In the genomic region with DNA sequence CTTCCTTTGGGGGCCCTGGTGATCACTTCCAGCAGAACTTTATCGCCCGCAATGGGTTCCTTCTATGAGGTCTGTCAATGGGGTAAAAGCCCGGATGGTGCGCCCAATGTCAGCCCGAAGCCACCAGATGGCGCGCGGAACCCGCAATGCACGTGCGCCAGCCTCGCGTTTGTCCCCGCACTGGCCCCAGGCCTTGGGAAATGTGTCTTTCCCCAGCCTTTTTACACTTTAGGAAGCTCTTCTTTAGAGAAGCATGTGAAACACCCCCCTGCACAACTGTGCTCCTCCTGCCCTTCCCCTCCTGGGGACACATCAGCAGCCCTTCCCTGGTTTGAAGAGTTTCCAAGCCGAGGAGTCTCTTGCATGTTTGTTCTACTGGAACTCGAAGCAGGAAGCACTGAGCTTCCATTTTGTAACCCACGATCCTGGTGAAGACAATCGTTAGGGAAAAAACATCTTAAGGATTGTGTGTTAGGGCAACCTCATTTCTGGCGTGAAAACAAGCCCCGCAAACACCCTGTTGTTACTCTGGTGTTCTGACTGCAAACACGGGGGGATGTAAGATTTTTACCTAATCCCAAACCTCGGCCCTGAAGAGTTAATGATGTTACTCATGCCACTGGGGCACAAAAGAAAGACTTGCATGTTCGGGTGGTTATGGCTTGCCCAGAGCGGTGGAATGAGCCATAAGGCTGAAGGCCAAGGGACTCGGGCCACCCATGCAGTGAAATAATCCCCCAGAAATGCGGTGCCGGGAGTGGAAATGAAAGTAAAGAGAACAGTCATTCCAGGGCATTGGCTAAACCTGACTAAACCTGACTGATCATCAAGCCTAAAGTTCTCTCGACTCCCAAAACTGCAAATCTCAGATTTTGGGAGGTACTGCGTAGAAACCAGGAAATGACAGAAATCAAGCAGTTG, we compare ENCODE assay signal across 1 cellular context.
TF ChIP-seq lines count a peak whose summit lies in the region.

No MANE protein-coding gene starts in this region.

TF ChIP-seq in A549, 52 proteins besides CTCF, POLR2A, EP300 and RAD21 (continued from another document):
- TF ChIP-seq, protein P1, sequence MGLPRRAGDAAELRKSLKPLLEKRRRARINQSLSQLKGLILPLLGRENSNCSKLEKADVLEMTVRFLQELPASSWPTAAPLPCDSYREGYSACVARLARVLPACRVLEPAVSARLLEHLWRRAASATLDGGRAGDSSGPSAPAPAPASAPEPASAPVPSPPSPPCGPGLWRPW (IDR thresholded peaks at IDR 0.05), result no peak
- TF ChIP-seq CHD4 (IDR thresholded peaks at IDR 0.05; ENCODE audit: borderline replicate concordance) (no peak), FOXS1 (CRISPR knock-in tag; IDR thresholded peaks at IDR 0.05) (peak; percentile 83), HOXA7 (CRISPR knock-in tag; IDR thresholded peaks at IDR 0.05) (no peak), NR3C1 (IDR thresholded peaks at IDR 0.05) (no peak), BHLHE40 (IDR thresholded peaks at IDR 0.05; ENCODE audit: low read depth, low read length) (peak; percentile 63; the same call in 1 of the 2 replicates), CHD2 (IDR thresholded peaks at IDR 0.05; ENCODE audit: low read length, partially characterized antibody) (no peak), HOXB5 (CRISPR knock-in tag; IDR thresholded peaks at IDR 0.05) (peak; percentile 89), TP53 (CRISPR knock-in tag; IDR thresholded peaks at IDR 0.05) (peak; percentile 77; the same call in 1 of the 2 replicates), HOXB13 (CRISPR knock-in tag; IDR thresholded peaks at IDR 0.05; ENCODE audit: low read depth) (peak; percentile 92; the same call in 1 of the 2 replicates), SREBF2 (IDR thresholded peaks at IDR 0.05) (no peak), FOSB (CRISPR knock-in tag; IDR thresholded peaks at IDR 0.05) (no peak; the same call in 1 of the 2 replicates), ZC3H11A (IDR thresholded peaks at IDR 0.05) (no peak), NPAS2 (CRISPR knock-in tag; IDR thresholded peaks at IDR 0.05; ENCODE audit: borderline replicate concordance) (peak; percentile 78), TFCP2L1 (CRISPR knock-in tag; IDR thresholded peaks at IDR 0.05) (no peak), GATA3 (IDR thresholded peaks at IDR 0.05; ENCODE audit: borderline replicate concordance) (no peak), SMC3 (IDR thresholded peaks at IDR 0.05) (peak; percentile 100), ZSCAN20 (CRISPR knock-in tag; IDR thresholded peaks at IDR 0.05) (peak; percentile 82), RCOR1 (IDR thresholded peaks at IDR 0.05; ENCODE audit: low read depth, low read length) (no peak), EHMT2 (IDR thresholded peaks at IDR 0.05; ENCODE audit: low read depth) (no peak)
- TF ChIP-seq, protein P2, sequence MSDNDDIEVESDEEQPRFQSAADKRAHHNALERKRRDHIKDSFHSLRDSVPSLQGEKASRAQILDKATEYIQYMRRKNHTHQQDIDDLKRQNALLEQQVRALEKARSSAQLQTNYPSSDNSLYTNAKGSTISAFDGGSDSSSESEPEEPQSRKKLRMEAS (IDR thresholded peaks at IDR 0.05), result peak; percentile 96
TF ChIP-seq in A549: peak in this region for 19.
